8 cellular contexts compared by ENCODE assay signal in the genomic region with DNA sequence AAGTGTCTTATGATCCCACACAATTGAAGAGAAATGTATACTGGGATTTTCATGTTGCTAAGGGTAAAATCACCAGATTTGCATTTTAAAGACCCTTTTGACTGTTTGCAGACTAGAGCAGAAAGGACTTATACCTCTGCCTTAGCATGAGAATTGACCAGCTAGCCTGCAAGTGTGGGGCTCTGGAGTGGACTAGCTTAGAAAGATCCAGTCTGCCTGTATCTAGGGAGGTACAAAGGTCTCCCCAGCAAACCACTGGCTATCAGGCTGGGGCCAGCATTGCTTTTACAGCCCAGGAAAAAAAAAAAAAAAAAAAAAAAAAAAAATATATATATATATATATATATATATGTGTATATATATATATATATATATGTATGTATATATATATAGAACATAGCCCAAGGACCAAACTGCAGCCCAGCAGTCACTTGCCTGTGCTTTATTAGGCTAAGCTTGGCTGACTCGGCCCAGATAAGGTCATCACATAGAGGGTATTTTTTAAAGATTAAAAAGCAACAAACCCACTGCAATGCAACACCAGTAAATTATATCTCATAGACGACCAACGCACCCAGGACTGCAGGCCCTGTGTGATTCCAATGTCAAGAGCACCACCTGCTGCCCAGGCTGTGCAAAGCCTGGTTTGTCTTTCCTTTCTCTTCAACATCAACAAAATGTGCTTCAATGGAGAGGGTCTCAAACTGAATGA.
DNase-seq lines count a peak whose midpoint lies in the region; ATAC-seq and TF ChIP-seq lines count a peak whose summit lies in the region.

No MANE protein-coding gene starts in this region.

- no peaks in the 10 kb centered on the region for H3K4me1 ChIP-seq in lung (ENCODE audit: control insufficient read depth in 2 of 2, insufficient read depth in 2 of 2, low read length in 2 of 2)

- H3K27ac ChIP-seq in lung (ENCODE audit: low read depth in 1 of 2, low read length in 1 of 2) = no peak overlapping the region

- WGBS in lung, 2 donors = 3 to 4% methylated on average over 3 of the region's 3 CpGs

- H3K9me3 ChIP-seq in lung (ENCODE audit: control insufficient read depth in 2 of 2, insufficient read depth in 1 of 2, low read length in 1 of 2) = no peaks in the 10 kb centered on the region

- DNase-seq in BJ (ENCODE audit: low read depth) = no peak
- peak; percentile 8 for DNase-seq in NCI-H146 treated with DMSO at 0.1 percent for 48 hours (lab: John Stamatoyannopoulos, UW; ENCODE audit: unreplicated experiment)
- DNase-seq in SW480 (ENCODE audit: low spot score) = peak; percentile 64
- DNase-seq in dermis blood vessel endothelial cell = peak; percentile 81
- DNase-seq in lung (ENCODE audit: low spot score) = peak; percentile 54
- peak; percentile 78 for DNase-seq in superior temporal gyrus (ENCODE audit: extremely low spot score)

- TF ChIP-seq CTCF in BJ (IDR thresholded peaks at IDR 0.05; ENCODE audit: insufficient read depth, low read depth, low read length) (peak; percentile 90), lung (IDR thresholded peaks at IDR 0.05; ENCODE audit: control extremely low read depth, extremely low read depth) (peak; percentile 72)

- POLR2A ChIA-PET in BJ (lab: Charles Lee) = interaction anchor here (0.6 to 0.7 kb wide), 2 partner anchors 160 to 733 kb away, joined by 14 read pairs; no protein-coding TSS in a partner anchor

- peak; percentile 86 for ATAC-seq in GM18858 (IDR thresholded peaks at IDR 0.05; ENCODE audit: unreplicated experiment)
- peak; percentile 79 for ATAC-seq in HG02943 (IDR thresholded peaks at IDR 0.05; ENCODE audit: low read depth, unreplicated experiment)
- no peak for ATAC-seq in lung (ENCODE audit: insufficient read depth, low FRiP score)

- CTCF ChIA-PET in BJ (lab: Yijun Ruan, JAX) = interaction anchor here (0.7 to 2.4 kb wide), 10 partner anchors 9 to 735 kb away, joined by 3 to 17 read pairs (median 4); no protein-coding TSS in a partner anchor

- H3K4me3 ChIP-seq in BJ (ENCODE audit: low read depth, low read length) = no peak overlapping the region
- H3K4me3 ChIP-seq in lung = no peak overlapping the region

- H3K27me3 ChIP-seq in BJ (ENCODE audit: control insufficient read depth, insufficient read depth, low read length) = no peaks in the 10 kb centered on the region
- H3K27me3 ChIP-seq in lung (ENCODE audit: control insufficient read depth, insufficient read depth) = no peaks in the 10 kb centered on the region

- H3K36me3 ChIP-seq in BJ (ENCODE audit: control insufficient read depth, insufficient read depth, low read length) (no peaks in the 10 kb centered on the region), lung (ENCODE audit: control insufficient read depth in 2 of 2, insufficient read depth in 2 of 2, low read length in 2 of 2) (no peaks in the 10 kb centered on the region)
